In the genomic region with DNA sequence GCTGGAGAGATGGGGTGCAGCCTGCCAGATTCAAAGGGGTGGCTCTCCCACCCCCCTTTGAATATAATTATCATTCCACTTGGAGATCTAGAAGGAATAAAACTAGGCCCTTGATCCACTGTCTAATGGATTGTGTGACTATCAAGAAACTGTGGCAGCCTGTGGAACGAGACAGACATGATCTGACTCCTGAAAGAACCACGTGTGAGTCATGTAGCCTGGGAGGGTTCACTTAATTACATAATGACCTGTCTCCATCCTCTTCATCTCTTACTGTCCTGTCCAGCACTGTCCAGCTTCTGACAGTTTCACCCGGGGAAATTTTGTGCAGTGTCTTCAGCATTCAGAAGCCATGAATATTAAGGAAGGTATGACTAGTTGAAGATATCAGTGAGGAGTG, we compare ENCODE assay signal across 15 cellular contexts. TPM values are rescaled to one million over a fixed set of nuclear protein-coding genes. Genes with fewer than 3 reads are reported as not detected.
"Had no signal": no experiment of that assay in that cellular context is flagged by ENCODE, and none has a peak within 500 bp of the region (broad histone marks: within the 10 kb centered on the region; RNA-seq: fewer than 3 reads in every experiment).

No MANE protein-coding gene starts in this region.

- H3K36me3 ChIP-seq: sigmoid colon had no signal

- H3K27me3 Mint-ChIP-seq: activated CD4-positive, alpha-beta T cell treated with anti-CD3 and anti-CD28 coated beads, Interleukin-2, amount 10 ng/mL, durations not matched to agents 7 days and 5 days; stimulated activated naive CD8-positive, alpha-beta T cell treated with anti-CD3 and anti-CD28 coated beads, Interleukin-15, Interleukin-2, amounts not matched to agents 100 ng/mL and 50 ng/mL, for 24 hours had no signal

- H3K27ac ChIP-seq: sigmoid colon, testis had no signal

- H3K9me3 Mint-ChIP-seq: activated CD4-positive, alpha-beta T cell treated with anti-CD3 and anti-CD28 coated beads, Interleukin-2, amount 10 ng/mL, durations not matched to agents 7 days and 5 days; endodermal cell; natural killer cell; stimulated activated naive CD8-positive, alpha-beta T cell treated with anti-CD3 and anti-CD28 coated beads, Interleukin-15, Interleukin-2, amounts not matched to agents 100 ng/mL and 50 ng/mL, for 24 hours had no signal

- H3K4me3 ChIP-seq: mucosa of descending colon, sigmoid colon, testis had no signal

- DNase-seq: activated CD4-positive, alpha-beta T cell treated with anti-CD3 and anti-CD28 coated beads, Interleukin-2, amount 10 ng/mL, durations not matched to agents 7 days and 5 days; activated CD4-positive, CD25-positive, alpha-beta regulatory T cell; activated CD8-positive, alpha-beta memory T cell treated with anti-CD3 and anti-CD28 coated beads for 24 hours; activated naive CD4-positive, alpha-beta T cell treated with Interleukin-2 at 50 U/mL for 16 hours; dermis blood vessel endothelial cell; endodermal cell; head of caudate nucleus; mucosa of descending colon; natural killer cell; sigmoid colon; stimulated activated CD4-positive, alpha-beta T cell treated with anti-CD3 and anti-CD28 coated beads, Interleukin-4, amount 100 ng/mL, for 1 hour; stimulated activated CD8-positive, alpha-beta memory T cell treated with anti-CD3 and anti-CD28 coated beads, Interleukin-4, amount 100 ng/mL, for 48 hours; T-helper 2 cell; testis had no signal

- H3K4me1 ChIP-seq: testis had no signal

- H3K4me1 Mint-ChIP-seq: activated CD4-positive, alpha-beta T cell treated with anti-CD3 and anti-CD28 coated beads, Interleukin-2, amount 10 ng/mL, durations not matched to agents 7 days and 5 days; endodermal cell; natural killer cell had no signal

- H3K36me3 Mint-ChIP-seq: natural killer cell had no signal

- H3K27ac Mint-ChIP-seq: activated CD4-positive, alpha-beta T cell treated with anti-CD3 and anti-CD28 coated beads, Interleukin-2, amount 10 ng/mL, durations not matched to agents 7 days and 5 days; endodermal cell; natural killer cell; stimulated activated naive CD8-positive, alpha-beta T cell treated with anti-CD3 and anti-CD28 coated beads, Interleukin-15, Interleukin-2, amounts not matched to agents 100 ng/mL and 50 ng/mL, for 24 hours had no signal

- H3K9me3 ChIP-seq: mucosa of descending colon, sigmoid colon, testis had no signal

- H3K4me3 Mint-ChIP-seq: activated CD4-positive, alpha-beta T cell treated with anti-CD3 and anti-CD28 coated beads, Interleukin-2, amount 10 ng/mL, durations not matched to agents 7 days and 5 days; endodermal cell; natural killer cell; stimulated activated naive CD8-positive, alpha-beta T cell treated with anti-CD3 and anti-CD28 coated beads, Interleukin-15, Interleukin-2, amounts not matched to agents 100 ng/mL and 50 ng/mL, for 24 hours had no signal

- H3K27me3 ChIP-seq: sigmoid colon, testis had no signal

RNA-seq across cellular contexts. Expression of a gene that starts 43.4 kb away (rescaled TPM):
- total RNA-seq: activated CD4-positive, alpha-beta T cell treated with anti-CD3 and anti-CD28 coated beads, Interleukin-2, amount 10 ng/mL, durations not matched to agents 7 days and 5 days; natural killer cell had no signal
